14 cellular contexts compared by ENCODE assay signal in genomic region chr18:37529863-37530262, GRCh38. TPM values are rescaled to one million over a fixed set of nuclear protein-coding genes. Genes with fewer than 3 reads are reported as not detected.
A peak's percentile ranks its signal among the peaks of the same experiment; 100 is the strongest.
DNase-seq lines count a peak whose midpoint lies in the region; ATAC-seq and TF ChIP-seq lines count a peak whose summit lies in the region.
"Had no signal": no experiment of that assay in that cellular context is flagged by ENCODE, and none has a peak within 500 bp of the region (broad histone marks: within the 10 kb centered on the region; RNA-seq: fewer than 3 reads in every experiment).

No MANE protein-coding gene starts in this region.

- peaks cover 23% of the 10 kb centered on the region for H3K4me1 Mint-ChIP-seq in stimulated activated memory B cell treated with anti-CD40 and anti-IgM and Interleukin-4, amounts not matched to agents 10 μg/mL and 1 μg/mL and 100 μg/mL, for 72 hours
- H3K4me1 Mint-ChIP-seq in activated CD4-positive, alpha-beta T cell treated with anti-CD3 and anti-CD28 coated beads for 36 hours: no peaks in the 10 kb centered on the region

- intact Hi-C loops in heart right ventricle (cut with DNase I): loop anchor here in 3 of 10 donors (5.0 to 10.0 kb wide), 3 partner anchors 45 to 143 kb away; no protein-coding TSS in a partner anchor
- intact Hi-C loops in left ventricle myocardium inferior (cut with micrococcal nuclease): no loop called here
- intact Hi-C loops in activated CD4-positive, alpha-beta T cell treated with anti-CD3 and anti-CD28 coated beads for 36 hours (cut with DNase I, micrococcal nuclease): loop anchor here in 1 of 2 experiments (10.0 kb wide), 1 partner anchor 65 kb away; no protein-coding TSS in a partner anchor

- H3K27ac ChIP-seq in heart right ventricle: no peak overlapping the region
- H3K27ac ChIP-seq in left ventricle myocardium inferior (replicated peaks): no peak overlapping the region

- peak in 6 of 8 donors; percentile 50 to 88 (median 74) for ATAC-seq in heart right ventricle
- peak; percentile 89 for ATAC-seq in GM21619 (IDR thresholded peaks at IDR 0.05; ENCODE audit: unreplicated experiment)
- peak; percentile 87 for ATAC-seq in HG03175 (IDR thresholded peaks at IDR 0.05; ENCODE audit: unreplicated experiment)
- ATAC-seq in stimulated activated memory B cell treated with anti-CD40 and anti-IgM and Interleukin-4, amounts not matched to agents 10 μg/mL and 1 μg/mL and 100 μg/mL, for 72 hours: peak; percentile 65
- ATAC-seq in activated CD4-positive, alpha-beta T cell treated with anti-CD3 and anti-CD28 coated beads for 36 hours: no peak

- H3K27me3 ChIP-seq in heart right ventricle (peaks cover 0 to 85% (median 35%) of the 10 kb centered on the region in 7 donors), left ventricle myocardium inferior (ENCODE audit: low read depth) (peaks cover 100% of the 10 kb centered on the region)

- POLR2A ChIA-PET in activated CD4-positive, alpha-beta T cell treated with anti-CD3 and anti-CD28 coated beads for 36 hours (lab: Charles Lee): no interaction called here

- H3K4me1 ChIP-seq in heart right ventricle (peaks cover 0 to 22% (median 11%) of the 10 kb centered on the region in 9 donors), left ventricle myocardium inferior (peaks cover 17% of the 10 kb centered on the region)

- H3K9me3 Mint-ChIP-seq in stimulated activated memory B cell treated with anti-CD40 and anti-IgM and Interleukin-4, amounts not matched to agents 10 μg/mL and 1 μg/mL and 100 μg/mL, for 72 hours: no peaks in the 10 kb centered on the region
- no peaks in the 10 kb centered on the region for H3K9me3 Mint-ChIP-seq in activated CD4-positive, alpha-beta T cell treated with anti-CD3 and anti-CD28 coated beads for 36 hours (ENCODE audit: low read depth)

- DNase-seq in heart right ventricle: peak in 1 of 2 donors; percentile 33
- no peak for DNase-seq in left ventricle myocardium inferior
- DNase-seq in activated CD8-positive, alpha-beta memory T cell treated with anti-CD3 and anti-CD28 coated beads, Interleukin-2, amount 50 U/mL, for 4 hours: no peak
- DNase-seq in activated CD4-positive, alpha-beta T cell treated with anti-CD3 and anti-CD28 coated beads for 36 hours: no peak
- no peak for DNase-seq in RKO (ENCODE audit: low spot score)
- DNase-seq: 8988T; activated CD4-positive, alpha-beta T cell treated with anti-CD3 and anti-CD28 coated beads, Interleukin-2, amount 50 U/mL, for 4 hours; DMS53; NCI-H146; NCI-H82 had no signal

- WGBS in heart right ventricle, 2 donors: 37 to 41% methylated on average over 4 of the region's 4 CpGs

- H3K4me3 ChIP-seq in heart right ventricle: no peak overlapping the region
- H3K4me3 ChIP-seq in left ventricle myocardium inferior: no peak overlapping the region

- no peaks in the 10 kb centered on the region for H3K36me3 Mint-ChIP-seq in stimulated activated memory B cell treated with anti-CD40 and anti-IgM and Interleukin-4, amounts not matched to agents 10 μg/mL and 1 μg/mL and 100 μg/mL, for 72 hours
- H3K36me3 Mint-ChIP-seq in activated CD4-positive, alpha-beta T cell treated with anti-CD3 and anti-CD28 coated beads for 36 hours (ENCODE audit: low read depth): no peaks in the 10 kb centered on the region

- CTCF ChIA-PET in activated CD4-positive, alpha-beta T cell treated with anti-CD3 and anti-CD28 coated beads for 36 hours (lab: Charles Lee): no interaction called here

- H3K27ac Mint-ChIP-seq in stimulated activated memory B cell treated with anti-CD40 and anti-IgM and Interleukin-4, amounts not matched to agents 10 μg/mL and 1 μg/mL and 100 μg/mL, for 72 hours: no peak overlapping the region
- no peak overlapping the region for H3K27ac Mint-ChIP-seq in activated CD4-positive, alpha-beta T cell treated with anti-CD3 and anti-CD28 coated beads for 36 hours

- H3K36me3 ChIP-seq in heart right ventricle (no peaks in the 10 kb centered on the region), left ventricle myocardium inferior (no peaks in the 10 kb centered on the region)

- H3K9me3 ChIP-seq in heart right ventricle (no peaks in the 10 kb centered on the region), left ventricle myocardium inferior (replicated peaks) (no peaks in the 10 kb centered on the region)

- H3K4me3 Mint-ChIP-seq in stimulated activated memory B cell treated with anti-CD40 and anti-IgM and Interleukin-4, amounts not matched to agents 10 μg/mL and 1 μg/mL and 100 μg/mL, for 72 hours: no peak overlapping the region
- H3K4me3 Mint-ChIP-seq in activated CD4-positive, alpha-beta T cell treated with anti-CD3 and anti-CD28 coated beads for 36 hours: no peak overlapping the region

- TF ChIP-seq CTCF in heart right ventricle (IDR thresholded peaks at IDR 0.05) (no peak), left ventricle myocardium inferior (IDR thresholded peaks at IDR 0.05; ENCODE audit: borderline replicate concordance) (no peak)

- peaks cover 22% of the 10 kb centered on the region for H3K27me3 Mint-ChIP-seq in stimulated activated memory B cell treated with anti-CD40 and anti-IgM and Interleukin-4, amounts not matched to agents 10 μg/mL and 1 μg/mL and 100 μg/mL, for 72 hours
- H3K27me3 Mint-ChIP-seq in activated CD4-positive, alpha-beta T cell treated with anti-CD3 and anti-CD28 coated beads for 36 hours: peaks cover 24% of the 10 kb centered on the region

RNA-seq across cellular contexts. Expression of gene CELF4, which starts 35.7 kb away (rescaled TPM):
- total RNA-seq in heart right ventricle (1 to 10 TPM in 1 of 10 donors, under 1 TPM in 8, not detected in 1; 0.08 to 1.2 (median 0.32) TPM), left ventricle myocardium inferior (0.60 TPM)
- under 1 TPM; 0.07 TPM for polyA plus RNA-seq in heart right ventricle
- not detected for total RNA-seq in activated CD4-positive, alpha-beta T cell treated with anti-CD3 and anti-CD28 coated beads for 36 hours
- total RNA-seq: epithelial cell of proximal tubule had no signal
